8 cellular contexts compared by ENCODE assay signal in the genomic region with DNA sequence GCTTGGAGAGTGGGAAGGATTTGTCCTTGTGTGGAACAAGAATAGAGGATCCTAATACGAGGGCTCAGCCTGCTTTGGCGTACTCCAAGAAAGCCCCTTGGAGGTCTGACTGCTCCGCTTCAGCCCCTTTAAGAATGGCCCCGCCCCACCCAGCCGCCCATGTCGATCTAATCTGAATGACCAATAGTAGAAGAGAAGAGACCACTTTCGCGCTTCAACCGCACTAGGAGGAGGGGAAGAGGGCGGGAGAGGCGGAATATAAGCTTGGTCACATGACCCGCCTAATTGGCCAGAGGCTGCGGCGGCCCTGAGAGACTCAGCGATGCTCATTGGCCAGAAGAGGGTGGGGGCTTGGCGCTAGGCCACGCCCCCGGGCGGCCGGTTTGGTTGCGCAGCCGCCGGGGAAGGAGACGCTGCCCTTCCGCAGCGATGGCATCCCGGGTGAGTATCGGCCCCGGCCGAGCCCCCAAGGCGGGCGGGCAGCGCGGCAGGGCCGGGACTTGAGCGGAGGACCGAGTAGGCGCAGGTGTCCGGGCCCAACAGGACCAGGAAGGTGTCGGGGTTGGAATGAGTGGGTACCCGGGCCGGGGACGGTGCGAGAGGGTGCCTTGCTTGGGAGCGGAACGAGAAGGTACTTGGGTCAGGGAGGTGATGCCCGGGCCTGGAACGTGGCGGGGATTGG. TPM values are rescaled to one million over a fixed set of nuclear protein-coding genes. Genes with fewer than 3 reads are reported as not detected.
A peak's percentile ranks its signal among the peaks of the same experiment; 100 is the strongest.
DNase-seq lines count a peak whose midpoint lies in the region; ATAC-seq, FAIRE-seq and TF ChIP-seq lines count a peak whose summit lies in the region.

A gene with protein sequence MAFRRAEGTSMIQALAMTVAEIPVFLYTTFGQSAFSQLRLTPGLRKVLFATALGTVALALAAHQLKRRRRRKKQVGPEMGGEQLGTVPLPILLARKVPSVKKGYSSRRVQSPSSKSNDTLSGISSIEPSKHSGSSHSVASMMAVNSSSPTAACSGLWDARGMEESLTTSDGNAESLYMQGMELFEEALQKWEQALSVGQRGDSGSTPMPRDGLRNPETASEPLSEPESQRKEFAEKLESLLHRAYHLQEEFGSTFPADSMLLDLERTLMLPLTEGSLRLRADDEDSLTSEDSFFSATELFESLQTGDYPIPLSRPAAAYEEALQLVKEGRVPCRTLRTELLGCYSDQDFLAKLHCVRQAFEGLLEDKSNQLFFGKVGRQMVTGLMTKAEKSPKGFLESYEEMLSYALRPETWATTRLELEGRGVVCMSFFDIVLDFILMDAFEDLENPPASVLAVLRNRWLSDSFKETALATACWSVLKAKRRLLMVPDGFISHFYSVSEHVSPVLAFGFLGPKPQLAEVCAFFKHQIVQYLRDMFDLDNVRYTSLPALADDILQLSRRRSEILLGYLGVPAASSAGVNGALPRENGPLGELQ (plus strand): TSS at position 386 of the 682 bp plus-strand sequence. CDS start 3,969 bp downstream, outside the sequence.

- H3K4me3 ChIP-seq in WI38 (ENCODE audit: low read depth, low read length) (peak within 1 kb of the TSS; percentile 98), bronchial epithelial cell (ENCODE audit: low read depth, low read length) (peak within 1 kb of the TSS; percentile 98), smooth muscle cell (peak within 1 kb of the TSS; percentile 95)

- under 1% methylated on average over 41 of the region's 49 CpGs for WGBS in smooth muscle cell (ENCODE audit: low lambda C conversion rate)

- H3K4me2 ChIP-seq in smooth muscle cell: peak within 1 kb of the TSS; percentile 95

- no peaks in the 10 kb centered on the region for H3F3A ChIP-seq in smooth muscle cell (ENCODE audit: low read depth)

- H4K20me1 ChIP-seq in smooth muscle cell (ENCODE audit: low read depth): no peaks in the 10 kb centered on the region

- H3K79me2 ChIP-seq in smooth muscle cell (ENCODE audit: low read depth): peaks cover 27% of the 10 kb centered on the region

- TF ChIP-seq CTCF in WI38 (IDR thresholded peaks at IDR 0.05; ENCODE audit: low read depth, low read length) (no peak), bronchial epithelial cell (IDR thresholded peaks at IDR 0.05; ENCODE audit: insufficient read depth, low read length, severe bottlenecking) (no peak), smooth muscle cell (IDR thresholded peaks at IDR 0.05; ENCODE audit: borderline replicate concordance, insufficient read depth, poor library complexity, severe bottlenecking) (no peak)

- H3K27me3 ChIP-seq in bronchial epithelial cell (ENCODE audit: control insufficient read depth, insufficient read depth, low read length) (no peaks in the 10 kb centered on the region), smooth muscle cell (ENCODE audit: low read depth) (no peaks in the 10 kb centered on the region)

- no peak within 1 kb of the TSS for H3K27ac ChIP-seq in smooth muscle cell (ENCODE audit: low read depth)

- FAIRE-seq in bronchial epithelial cell (lab: Jason Lieb, UNC): no peak

- DNase-seq in ACHN: peak; percentile 97
- peak; percentile 97 for DNase-seq in NCI-H2227 (lab: John Stamatoyannopoulos, UW; ENCODE audit: unreplicated experiment)
- peak; percentile 97 for DNase-seq in bronchial epithelial cell (ENCODE audit: low read depth)
- DNase-seq in iPS-NIHi11 (ENCODE audit: low spot score): peak; percentile 99
- peak; percentile 77 for DNase-seq in smooth muscle cell (lab: John Stamatoyannopoulos, UW; ENCODE audit: unreplicated experiment)

- H3K4me1 ChIP-seq in smooth muscle cell (ENCODE audit: low read depth): peaks cover 8% of the 10 kb centered on the region

- peak; percentile 91 for ATAC-seq in GM18873 (IDR thresholded peaks at IDR 0.05; ENCODE audit: low FRiP score, unreplicated experiment)
- ATAC-seq in HG03139 (IDR thresholded peaks at IDR 0.05; ENCODE audit: unreplicated experiment): peak; percentile 87

- peak within 1 kb of the TSS; percentile 93 for H2AFZ ChIP-seq in smooth muscle cell (ENCODE audit: low read depth)

- no peaks in the 10 kb centered on the region for H3K9me3 ChIP-seq in smooth muscle cell (replicated peaks; ENCODE audit: low read depth)

- in situ Hi-C loops in ACHN (cut with HindIII; ENCODE audit: low pct_ligation_motif_present, low pct_unique_long_range_greater_than_20kb, low sequenced_read_pairs): no loop called here

- no peaks in the 10 kb centered on the region for H3K36me3 ChIP-seq in bronchial epithelial cell (ENCODE audit: control insufficient read depth, insufficient read depth, low read length)
- H3K36me3 ChIP-seq in smooth muscle cell (ENCODE audit: low read depth): no peaks in the 10 kb centered on the region

- peak within 1 kb of the TSS; percentile 72 for H3K9ac ChIP-seq in smooth muscle cell (ENCODE audit: low read depth)

RNA-seq across cellular contexts. Expression of the gene that starts here (rescaled TPM):
- total RNA-seq in bronchial epithelial cell (12.6 and 25.0 TPM in 2 replicates), smooth muscle cell (17.8 and 21.6 TPM in 2 replicates)
- polyA plus RNA-seq in smooth muscle cell: 18.1 and 21.5 TPM in 2 replicates
